ENCODE assay signal across 8 cellular contexts in the genomic region with DNA sequence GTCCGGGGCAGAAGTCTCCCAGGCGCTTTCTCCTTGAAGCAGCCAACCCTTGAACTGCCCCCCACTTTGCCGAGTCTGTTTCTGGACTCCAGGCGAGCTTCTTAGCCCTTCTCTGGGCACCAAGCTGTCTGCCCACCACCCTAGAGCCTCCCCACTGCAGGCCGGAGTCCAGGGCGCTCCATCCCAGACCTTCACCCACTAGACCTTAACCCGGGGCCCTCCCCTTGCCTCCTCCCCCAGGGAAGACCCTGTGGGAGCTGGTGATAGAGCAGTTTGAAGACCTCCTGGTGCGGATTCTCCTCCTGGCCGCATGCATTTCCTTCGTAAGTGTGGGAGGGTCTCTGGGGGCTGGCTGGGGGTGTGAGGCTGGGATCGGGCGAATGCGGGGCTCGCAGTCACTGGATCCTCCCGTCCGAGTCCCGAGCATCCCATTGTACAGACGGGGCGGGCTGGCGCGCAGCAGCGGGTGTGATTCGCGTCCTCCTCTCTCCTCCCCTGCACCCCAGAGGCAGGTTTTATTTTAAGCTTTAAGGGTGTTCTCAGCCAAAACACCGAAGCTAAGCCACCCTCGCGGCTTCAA. TPM values are rescaled to one million over a fixed set of nuclear protein-coding genes. Genes with fewer than 3 reads are reported as not detected.
DNase-seq lines count a peak whose midpoint lies in the region; ATAC-seq and TF ChIP-seq lines count a peak whose summit lies in the region.

No MANE protein-coding gene starts in this region.

- TF ChIP-seq CTCF in brain microvascular endothelial cell (IDR thresholded peaks at IDR 0.05; ENCODE audit: low read depth, low read length, missing control alignments) = no peak
- no peak for TF ChIP-seq CTCF in uterus (IDR thresholded peaks at IDR 0.05)

- H3K4me3 Mint-ChIP-seq in memory B cell = peak overlapping the region; percentile 87

- peaks cover 0 to 10% of the 10 kb centered on the region in 2 donors for H3K4me1 ChIP-seq in uterus

- no peaks in the 10 kb centered on the region for H3K9me3 Mint-ChIP-seq in memory B cell

- intact Hi-C loops in uterus (cut with DNase I; ENCODE audit: low total_unique reads) = loop anchor here (10.0 kb wide), 1 partner anchor 45 kb away; the partner anchor contains the start of gene RABEP2

- peak; percentile 14 for DNase-seq in A172 (ENCODE audit: low spot score)
- no peak for DNase-seq in brain microvascular endothelial cell
- DNase-seq in memory B cell (ENCODE audit: low spot score in 2 of 2) = no peak
- DNase-seq in uterus = no peak
- DNase-seq in COLO829 (ENCODE audit: low spot score) = no peak
- no peak for DNase-seq in OCI-M2 (lab: John Stamatoyannopoulos, UW; ENCODE audit: unreplicated experiment)

- H3K27me3 ChIP-seq in brain microvascular endothelial cell (replicated peaks) (no peaks in the 10 kb centered on the region), uterus (no peaks in the 10 kb centered on the region)

- H3K36me3 Mint-ChIP-seq in memory B cell = peaks cover 2% of the 10 kb centered on the region

- ATAC-seq in GM19035 (IDR thresholded peaks at IDR 0.05; ENCODE audit: unreplicated experiment) (peak; percentile 34), HG03521 (IDR thresholded peaks at IDR 0.05; ENCODE audit: unreplicated experiment) (peak; percentile 18), memory B cell (ENCODE audit: low read depth) (peak; percentile 52)

- peaks cover 17% of the 10 kb centered on the region for H3K27me3 Mint-ChIP-seq in memory B cell

- H3K27ac Mint-ChIP-seq in memory B cell = no peak overlapping the region

- no peaks in the 10 kb centered on the region for H3K9me3 ChIP-seq in uterus

- peak overlapping the region; percentile 67 for H3K4me3 ChIP-seq in brain microvascular endothelial cell (ENCODE audit: low read depth, low read length)
- peak overlapping the region; percentile 49 to 65 for H3K4me3 ChIP-seq in uterus

- in situ Hi-C loops in brain microvascular endothelial cell (cut with HindIII; ENCODE audit: low pct_ligation_motif_present, low sequenced_read_pairs) = no loop called here

- H3K36me3 ChIP-seq in brain microvascular endothelial cell (replicated peaks) (peaks cover 2% of the 10 kb centered on the region), uterus (no peaks in the 10 kb centered on the region)

- no peak for TF ChIP-seq POLR2A in uterus (IDR thresholded peaks at IDR 0.05)

- peaks cover 19% of the 10 kb centered on the region for H3K4me1 Mint-ChIP-seq in memory B cell

- H3K27ac ChIP-seq in brain microvascular endothelial cell (no peak overlapping the region), uterus (peak overlapping the region in 1 of 2 donors; percentile 42)

RNA-seq across cellular contexts. Expression of gene ATP2A1, which starts 1.1 kb away (rescaled TPM):
- 0.14 and 1.1 TPM in 2 replicates for total RNA-seq in A172 (2014; rRNA removed; shearing (Covaris generic))
- total RNA-seq in uterus = 1 to 10 TPM in 1 of 4 donors, not detected in 3; 1.6 TPM

RNA-seq across cellular contexts. Expression of gene SH2B1, which starts 15.7 kb away (rescaled TPM):
- 17.1 and 19.3 TPM in 2 replicates for total RNA-seq in A172 (2014; rRNA removed; shearing (Covaris generic))
- total RNA-seq in uterus = 10 to 100 TPM in 3 of 4 donors, 1 to 10 TPM in 1; 9.1 to 63.3 (median 21.4) TPM

RNA-seq across cellular contexts. Expression of gene TUFM, which starts 33.2 kb away (rescaled TPM):
- 197 and 225 TPM in 2 replicates for total RNA-seq in A172 (2014; rRNA removed; shearing (Covaris generic))
- total RNA-seq in uterus = 10 to 100 TPM; 48.3 to 92.9 (median 61.6) TPM

RNA-seq across cellular contexts. Expression of gene RABEP2, which starts 45.7 kb away (rescaled TPM):
- total RNA-seq in A172 (2014; rRNA removed; shearing (Covaris generic)) = 46.0 and 64.3 TPM in 2 replicates
- 10 to 100 TPM in 2 of 4 donors, 1 to 10 TPM in 2; 4.9 to 41.1 (median 9.3) TPM for total RNA-seq in uterus

RNA-seq across cellular contexts. Expression of gene CD19, which starts 52.4 kb away (rescaled TPM):
- not detected in 2 replicates for total RNA-seq in A172 (2014; rRNA removed; shearing (Covaris generic))
- 1 to 10 TPM in 1 of 4 donors, not detected in 3; 1.5 TPM for total RNA-seq in uterus
